ENCODE assay signal across 8 cellular contexts in genomic region chr2:25251461-25252273, GRCh38.
DNase-seq lines count a peak whose midpoint lies in the region; ATAC-seq, FAIRE-seq and TF ChIP-seq lines count a peak whose summit lies in the region.

No MANE protein-coding gene starts in this region.

- peak in 1 of 3 donors; percentile 28 for DNase-seq in T-helper 17 cell
- DNase-seq in cerebellum (ENCODE audit: low spot score) = peak; percentile 19
- DNase-seq in kidney tubule cell (ENCODE audit: low spot score) = peak; percentile 16
- peak; percentile 30 to 34 for DNase-seq in stimulated activated CD4-positive, alpha-beta T cell treated with anti-CD3 and anti-CD28 coated beads, Interleukin-2, amount 100 ng/mL, for 48 hours
- no peak for DNase-seq in LoVo (ENCODE audit: low spot score)
- DNase-seq in urothelium cell line (ENCODE audit: low spot score) = no peak

- no peaks in the 10 kb centered on the region for H3K9me3 ChIP-seq in T-helper 17 cell (ENCODE audit: control insufficient read depth, low read length, poor library complexity, severe bottlenecking)

- peak; percentile 44 for ATAC-seq in HG03354 (IDR thresholded peaks at IDR 0.05; ENCODE audit: poor library complexity, severe bottlenecking, unreplicated experiment)
- ATAC-seq in T-helper 17 cell = peak; percentile 63

- peaks cover 34% of the 10 kb centered on the region for H3K4me1 Mint-ChIP-seq in T-helper 17 cell

- FAIRE-seq in urothelium cell line (lab: Jason Lieb, UNC) = no peak

- peak overlapping the region; percentile 85 for H3K4me3 Mint-ChIP-seq in T-helper 17 cell

- peak overlapping the region; percentile 92 for H3K27ac Mint-ChIP-seq in T-helper 17 cell

- H3K27me3 Mint-ChIP-seq in T-helper 17 cell = no peaks in the 10 kb centered on the region

- peak; percentile 21 for TF ChIP-seq POLR2A in GM10847 (IDR thresholded peaks at IDR 0.05; ENCODE audit: extremely low read depth, insufficient read length)

- peaks cover 12% of the 10 kb centered on the region for H3K36me3 Mint-ChIP-seq in T-helper 17 cell (ENCODE audit: low read depth)

Comparison
In these comparisons a context has a peak if more than half of its experiments do, and no peak if none do; other contexts are left out.
1. DNase-seq: peak in cerebellum (single experiment), kidney tubule cell (single experiment) and stimulated activated CD4-positive, alpha-beta T cell treated with anti-CD3 and anti-CD28 coated beads, Interleukin-2, amount 100 ng/mL, for 48 hours (2 of 2); none in LoVo (single experiment) and urothelium cell line (single experiment).